In genomic region chr5:1339818-1340210, GRCh38 we compare ENCODE assay signal across 3 cellular contexts. TPM values are rescaled to one million over a fixed set of nuclear protein-coding genes. Genes with fewer than 3 reads are reported as not detected.
"Had no signal": no experiment of that assay in that cellular context is flagged by ENCODE, and none has a peak within 500 bp of the region (broad histone marks: within the 10 kb centered on the region; RNA-seq: fewer than 3 reads in every experiment).

No MANE protein-coding gene starts in this region.

RNA-seq across cellular contexts. Expression of gene TERT, which starts 44.9 kb away (rescaled TPM):
- total RNA-seq: ascending aorta, Right ventricle myocardium inferior had no signal
- polyA plus RNA-seq: cardiac muscle cell had no signal
